Comparison of ENCODE assay signal across 8 cellular contexts in genomic region chr1:159188375-159188788, GRCh38. TPM values are rescaled to one million over a fixed set of nuclear protein-coding genes. Genes with fewer than 3 reads are reported as not detected.
DNase-seq lines count a peak whose midpoint lies in the region; ATAC-seq and TF ChIP-seq lines count a peak whose summit lies in the region.

No MANE protein-coding gene starts in this region.

- intact Hi-C loops in sigmoid colon (cut with DNase I): no loop called here

- 1 to 11% methylated on average over 24 of the region's 24 CpGs for WGBS in sigmoid colon, 2 donors

- no peak for TF ChIP-seq EP300 in sigmoid colon (IDR thresholded peaks at IDR 0.05)

- peaks cover 0 to 14% (median 4%) of the 10 kb centered on the region in 4 donors for H3K4me1 ChIP-seq in sigmoid colon

- H3K27ac Mint-ChIP-seq in activated T-helper 17 cell treated with anti-CD3 and anti-CD28 coated beads, Interleukin-2, amount 50 U/mL, for 72 hours: no peak overlapping the region

- ATAC-seq in GM19023 (IDR thresholded peaks at IDR 0.05; ENCODE audit: unreplicated experiment): peak; percentile 96
- peak; percentile 91 for ATAC-seq in HG03354 (IDR thresholded peaks at IDR 0.05; ENCODE audit: poor library complexity, severe bottlenecking, unreplicated experiment)
- peak; percentile 70 for ATAC-seq in activated T-helper 17 cell treated with anti-CD3 and anti-CD28 coated beads, Interleukin-2, amount 50 U/mL, for 72 hours (replicated peaks)
- no peak for ATAC-seq in GM18873 (IDR thresholded peaks at IDR 0.05; ENCODE audit: low FRiP score, unreplicated experiment)

- peak overlapping the region; percentile 28 for H3K4me3 Mint-ChIP-seq in activated T-helper 17 cell treated with anti-CD3 and anti-CD28 coated beads, Interleukin-2, amount 50 U/mL, for 72 hours

- no peaks in the 10 kb centered on the region for H3K9me3 Mint-ChIP-seq in activated T-helper 17 cell treated with anti-CD3 and anti-CD28 coated beads, Interleukin-2, amount 50 U/mL, for 72 hours

- no peak overlapping the region for H3K27ac ChIP-seq in sigmoid colon

- H3K27me3 Mint-ChIP-seq in activated T-helper 17 cell treated with anti-CD3 and anti-CD28 coated beads, Interleukin-2, amount 50 U/mL, for 72 hours: peaks cover 60% of the 10 kb centered on the region

- H3K36me3 Mint-ChIP-seq in activated T-helper 17 cell treated with anti-CD3 and anti-CD28 coated beads, Interleukin-2, amount 50 U/mL, for 72 hours (ENCODE audit: low read depth): no peaks in the 10 kb centered on the region

- H3K4me3 ChIP-seq in sigmoid colon: peak overlapping the region in 3 of 4 donors; percentile 27 to 36 (median 35)

- no peak for TF ChIP-seq POLR2A in sigmoid colon (IDR thresholded peaks at IDR 0.05)

- H3K9me3 ChIP-seq in sigmoid colon: no peaks in the 10 kb centered on the region

- H3K4me1 Mint-ChIP-seq in activated T-helper 17 cell treated with anti-CD3 and anti-CD28 coated beads, Interleukin-2, amount 50 U/mL, for 72 hours: peaks cover 6% of the 10 kb centered on the region

- peaks cover 0 to 24% (median 8%) of the 10 kb centered on the region in 3 donors for H3K27me3 ChIP-seq in sigmoid colon

- no peaks in the 10 kb centered on the region for H3K36me3 ChIP-seq in sigmoid colon

- TF ChIP-seq CTCF in sigmoid colon (IDR thresholded peaks at IDR 0.05): no peak

- DNase-seq in AG20443 (ENCODE audit: low spot score) (peak; percentile 78), hippocampal formation (lab: John Stamatoyannopoulos, UW) (peak; percentile 33 to 39), sigmoid colon (peak; percentile 86)
- DNase-seq in activated naive CD4-positive, alpha-beta T cell treated with Interleukin-2 at 50 U/mL for 16 hours: no peak

RNA-seq across cellular contexts. Expression of gene ACKR1, which starts 16.3 kb away (rescaled TPM):
- total RNA-seq in activated T-helper 17 cell treated with anti-CD3 and anti-CD28 coated beads, Interleukin-2, amount 50 U/mL, for 72 hours: not detected
- 10 to 100 TPM; 22.4 to 74.9 (median 34.1) TPM for total RNA-seq in sigmoid colon
- polyA plus RNA-seq in sigmoid colon: 10 to 100 TPM in 1 of 3 donors, 1 to 10 TPM in 2; 3.2 to 38.8 (median 9.0) TPM

RNA-seq across cellular contexts. Expression of gene CADM3, which starts 17.0 kb away (rescaled TPM):
- total RNA-seq in activated T-helper 17 cell treated with anti-CD3 and anti-CD28 coated beads, Interleukin-2, amount 50 U/mL, for 72 hours: not detected
- 10 to 100 TPM in 3 of 4 donors, 1 to 10 TPM in 1; 8.7 to 21.0 (median 13.1) TPM for total RNA-seq in sigmoid colon
- 10 to 100 TPM in 1 of 3 donors, 1 to 10 TPM in 1, under 1 TPM in 1; 0.46 to 11.5 (median 7.2) TPM for polyA plus RNA-seq in sigmoid colon

Comparison
In these comparisons a context has a peak if more than half of its experiments do, and no peak if none do; other contexts are left out.
1. RNA of gene ACKR1, which starts 16.3 kb away (total RNA-seq): 22.4 to 74.9 TPM in sigmoid colon; not detected in activated T-helper 17 cell treated with anti-CD3 and anti-CD28 coated beads, Interleukin-2, amount 50 U/mL, for 72 hours; every median in the first group is over 10 times any median in the second.
2. RNA of gene CADM3, which starts 17.0 kb away (total RNA-seq): 8.7 to 21.0 TPM in sigmoid colon; not detected in activated T-helper 17 cell treated with anti-CD3 and anti-CD28 coated beads, Interleukin-2, amount 50 U/mL, for 72 hours; every median in the first group is over 4 times any median in the second.